Comparison of ENCODE assay signal across 23 cellular contexts in genomic region chr7:43747703-43748102, GRCh38.
"Had no signal": no experiment of that assay in that cellular context is flagged by ENCODE, and none has a peak within 500 bp of the region (broad histone marks: within the 10 kb centered on the region; RNA-seq: fewer than 3 reads in every experiment).

No MANE protein-coding gene starts in this region.

- H3K9me3 Mint-ChIP-seq: activated CD4-positive, alpha-beta T cell treated with anti-CD3 and anti-CD28 coated beads, Interleukin-2, amount 10 ng/mL, durations not matched to agents 7 days and 5 days; activated naive CD4-positive, alpha-beta T cell treated with anti-CD3 and anti-CD28 coated beads, Interleukin-2, amount 10 ng/mL, durations not matched to agents 7 days and 5 days; activated naive CD8-positive, alpha-beta T cell treated with anti-CD3 and anti-CD28 coated beads, Interleukin-2, amount 10 ng/mL, durations not matched to agents 7 days and 5 days; activated T-cell treated with anti-CD3 and anti-CD28 coated beads, Interleukin-2, amount 50 U/mL, for 72 hours; activated T-helper 2 cell treated with anti-CD3 and anti-CD28 coated beads, Interferon-gamma antibody, Interleukin-2, Interleukin-4, amounts not matched to agents 10 μg/mL and 5 μg/mL and 100 μg/mL, durations not matched to agents 14 hours and 24 hours and 36 hours; T-cell had no signal

- H3K27ac ChIP-seq: adrenal gland, SK-N-MC, VCaP had no signal

- DNase-seq: activated CD4-positive, alpha-beta memory T cell treated with anti-CD3 and anti-CD28 coated beads, Interleukin-2, amount 10 ng/mL, durations not matched to agents 7 days and 5 days; activated CD4-positive, alpha-beta T cell treated with anti-CD3 and anti-CD28 coated beads, Interleukin-2, amount 10 ng/mL, durations not matched to agents 7 days and 5 days; activated CD4-positive, CD25-positive, alpha-beta regulatory T cell; activated CD8-positive, alpha-beta memory T cell treated with anti-CD3 and anti-CD28 coated beads, Interleukin-2, amount 50 U/mL, for 4 hours; activated gamma-delta T cell treated with Interleukin-2 at 50 U/mL for 16 hours; activated naive CD4-positive, alpha-beta T cell treated with anti-CD3 and anti-CD28 coated beads, Interleukin-2, amount 10 ng/mL, durations not matched to agents 7 days and 5 days; activated naive CD8-positive, alpha-beta T cell treated with anti-CD3 and anti-CD28 coated beads, Interleukin-2, amount 10 ng/mL, durations not matched to agents 7 days and 5 days; activated T-cell treated with anti-CD3 and anti-CD28 coated beads, Interleukin-2, amount 50 U/mL, for 72 hours; adrenal gland; anterior cingulate cortex; cerebellar nuclear complex; KBM-7; NCI-H146; NCI-H1930; NCI-H226; T-cell; T-helper 2 cell; T1000 had no signal

- H3K27ac Mint-ChIP-seq: activated CD4-positive, alpha-beta memory T cell treated with anti-CD3 and anti-CD28 coated beads, Interleukin-2, amount 10 ng/mL, durations not matched to agents 7 days and 5 days; activated CD4-positive, alpha-beta T cell treated with anti-CD3 and anti-CD28 coated beads, Interleukin-2, amount 10 ng/mL, durations not matched to agents 7 days and 5 days; activated naive CD4-positive, alpha-beta T cell treated with anti-CD3 and anti-CD28 coated beads, Interleukin-2, amount 10 ng/mL, durations not matched to agents 7 days and 5 days; activated naive CD8-positive, alpha-beta T cell treated with anti-CD3 and anti-CD28 coated beads, Interleukin-2, amount 10 ng/mL, durations not matched to agents 7 days and 5 days; activated T-cell treated with anti-CD3 and anti-CD28 coated beads, Interleukin-2, amount 50 U/mL, for 72 hours; activated T-helper 2 cell treated with anti-CD3 and anti-CD28 coated beads, Interferon-gamma antibody, Interleukin-2, Interleukin-4, amounts not matched to agents 10 μg/mL and 5 μg/mL and 100 μg/mL, durations not matched to agents 14 hours and 24 hours and 36 hours; T-cell had no signal

- H3K4me1 ChIP-seq: adrenal gland had no signal

- H3K4me3 Mint-ChIP-seq: activated CD4-positive, alpha-beta memory T cell treated with anti-CD3 and anti-CD28 coated beads, Interleukin-2, amount 10 ng/mL, durations not matched to agents 7 days and 5 days; activated CD4-positive, alpha-beta T cell treated with anti-CD3 and anti-CD28 coated beads, Interleukin-2, amount 10 ng/mL, durations not matched to agents 7 days and 5 days; activated naive CD4-positive, alpha-beta T cell treated with anti-CD3 and anti-CD28 coated beads, Interleukin-2, amount 10 ng/mL, durations not matched to agents 7 days and 5 days; activated naive CD8-positive, alpha-beta T cell treated with anti-CD3 and anti-CD28 coated beads, Interleukin-2, amount 10 ng/mL, durations not matched to agents 7 days and 5 days; activated T-cell treated with anti-CD3 and anti-CD28 coated beads, Interleukin-2, amount 50 U/mL, for 72 hours; T-cell had no signal

- H3K27me3 ChIP-seq: adrenal gland had no signal

- H3K4me3 ChIP-seq: adrenal gland, SK-N-MC had no signal

- H3K36me3 ChIP-seq: adrenal gland had no signal

- H3K27me3 Mint-ChIP-seq: activated naive CD8-positive, alpha-beta T cell treated with anti-CD3 and anti-CD28 coated beads, Interleukin-2, amount 10 ng/mL, durations not matched to agents 7 days and 5 days had no signal

- FAIRE-seq: colon had no signal

- H3K36me3 Mint-ChIP-seq: activated naive CD4-positive, alpha-beta T cell treated with anti-CD3 and anti-CD28 coated beads, Interleukin-2, amount 10 ng/mL, durations not matched to agents 7 days and 5 days; activated naive CD8-positive, alpha-beta T cell treated with anti-CD3 and anti-CD28 coated beads, Interleukin-2, amount 10 ng/mL, durations not matched to agents 7 days and 5 days; T-cell had no signal

- ATAC-seq: activated T-cell treated with anti-CD3 and anti-CD28 coated beads, Interleukin-2, amount 50 U/mL, for 72 hours; Right ventricle myocardium inferior; T-cell had no signal

- H3K9me3 ChIP-seq: adrenal gland had no signal
